Comparison of ENCODE assay signal across 1 cellular context in genomic region chr9:129080608-129081387, GRCh38.
A peak's percentile ranks its signal among the peaks of the same experiment; 100 is the strongest.
TF ChIP-seq lines count a peak whose summit lies in the region.

A gene with protein sequence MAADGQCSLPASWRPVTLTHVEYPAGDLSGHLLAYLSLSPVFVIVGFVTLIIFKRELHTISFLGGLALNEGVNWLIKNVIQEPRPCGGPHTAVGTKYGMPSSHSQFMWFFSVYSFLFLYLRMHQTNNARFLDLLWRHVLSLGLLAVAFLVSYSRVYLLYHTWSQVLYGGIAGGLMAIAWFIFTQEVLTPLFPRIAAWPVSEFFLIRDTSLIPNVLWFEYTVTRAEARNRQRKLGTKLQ (plus strand): TSS chr9:129081111. CDS start chr9:129081132, 21 bp downstream.

TF ChIP-seq in HepG2, 621 proteins besides CTCF, POLR2A, EP300 and RAD21 (continued from another document and continues in another):
- TF ChIP-seq, protein P1, sequence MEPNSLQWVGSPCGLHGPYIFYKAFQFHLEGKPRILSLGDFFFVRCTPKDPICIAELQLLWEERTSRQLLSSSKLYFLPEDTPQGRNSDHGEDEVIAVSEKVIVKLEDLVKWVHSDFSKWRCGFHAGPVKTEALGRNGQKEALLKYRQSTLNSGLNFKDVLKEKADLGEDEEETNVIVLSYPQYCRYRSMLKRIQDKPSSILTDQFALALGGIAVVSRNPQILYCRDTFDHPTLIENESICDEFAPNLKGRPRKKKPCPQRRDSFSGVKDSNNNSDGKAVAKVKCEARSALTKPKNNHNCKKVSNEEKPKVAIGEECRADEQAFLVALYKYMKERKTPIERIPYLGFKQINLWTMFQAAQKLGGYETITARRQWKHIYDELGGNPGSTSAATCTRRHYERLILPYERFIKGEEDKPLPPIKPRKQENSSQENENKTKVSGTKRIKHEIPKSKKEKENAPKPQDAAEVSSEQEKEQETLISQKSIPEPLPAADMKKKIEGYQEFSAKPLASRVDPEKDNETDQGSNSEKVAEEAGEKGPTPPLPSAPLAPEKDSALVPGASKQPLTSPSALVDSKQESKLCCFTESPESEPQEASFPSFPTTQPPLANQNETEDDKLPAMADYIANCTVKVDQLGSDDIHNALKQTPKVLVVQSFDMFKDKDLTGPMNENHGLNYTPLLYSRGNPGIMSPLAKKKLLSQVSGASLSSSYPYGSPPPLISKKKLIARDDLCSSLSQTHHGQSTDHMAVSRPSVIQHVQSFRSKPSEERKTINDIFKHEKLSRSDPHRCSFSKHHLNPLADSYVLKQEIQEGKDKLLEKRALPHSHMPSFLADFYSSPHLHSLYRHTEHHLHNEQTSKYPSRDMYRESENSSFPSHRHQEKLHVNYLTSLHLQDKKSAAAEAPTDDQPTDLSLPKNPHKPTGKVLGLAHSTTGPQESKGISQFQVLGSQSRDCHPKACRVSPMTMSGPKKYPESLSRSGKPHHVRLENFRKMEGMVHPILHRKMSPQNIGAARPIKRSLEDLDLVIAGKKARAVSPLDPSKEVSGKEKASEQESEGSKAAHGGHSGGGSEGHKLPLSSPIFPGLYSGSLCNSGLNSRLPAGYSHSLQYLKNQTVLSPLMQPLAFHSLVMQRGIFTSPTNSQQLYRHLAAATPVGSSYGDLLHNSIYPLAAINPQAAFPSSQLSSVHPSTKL (CRISPR knock-in tag; IDR thresholded peaks at IDR 0.05) = 0 out of 2 replicates have a peak, but pooled peaks have one; percentile 33
- TF ChIP-seq MBNL3 (CRISPR knock-in tag; conservative IDR thresholded peaks at IDR 0.05) (no peak), PRDM10 (CRISPR knock-in tag; IDR thresholded peaks at IDR 0.05; ENCODE audit: low read depth) (no peak), KAT8 (CRISPR knock-in tag; IDR thresholded peaks at IDR 0.05) (peak; percentile 56; the same call in 1 of the 2 replicates), HNF4A (CRISPR knock-in tag; IDR thresholded peaks at IDR 0.05) (0 out of 2 replicates have a peak, but pooled peaks have one; percentile 3), HIVEP1 (CRISPR knock-in tag; IDR thresholded peaks at IDR 0.05) (no peak), NR3C1 (CRISPR knock-in tag; IDR thresholded peaks at IDR 0.05) (no peak), ZKSCAN8 (CRISPR knock-in tag; IDR thresholded peaks at IDR 0.05; ENCODE audit: borderline replicate concordance) (no peak), ZNF775 (CRISPR knock-in tag; IDR thresholded peaks at IDR 0.05; ENCODE audit: borderline replicate concordance) (no peak), SOX5 (CRISPR knock-in tag; IDR thresholded peaks at IDR 0.05; ENCODE audit: borderline replicate concordance) (no peak), ZBTB3 (CRISPR knock-in tag; IDR thresholded peaks at IDR 0.05; ENCODE audit: borderline replicate concordance, low read depth) (no peak), ZNF281 (CRISPR knock-in tag; IDR thresholded peaks at IDR 0.05; ENCODE audit: borderline replicate concordance) (no peak), SALL1 (CRISPR knock-in tag; IDR thresholded peaks at IDR 0.05) (no peak), TCF7L2 (IDR thresholded peaks at IDR 0.05; ENCODE audit: low read depth, low read length) (no peak), HNF4G (IDR thresholded peaks at IDR 0.05; ENCODE audit: borderline replicate concordance, low read depth, low read length) (no peak), HNF4G (CRISPR knock-in tag; IDR thresholded peaks at IDR 0.05; ENCODE audit: borderline replicate concordance, low read depth) (no peak), AHR (CRISPR knock-in tag; IDR thresholded peaks at IDR 0.05) (no peak; the same call in 1 of the 2 replicates), MBD4 (IDR thresholded peaks at IDR 0.05; ENCODE audit: borderline replicate concordance, low read length) (no peak), ATRX (CRISPR knock-in tag; IDR thresholded peaks at IDR 0.05; ENCODE audit: borderline replicate concordance) (no peak), PHF5A (CRISPR knock-in tag; IDR thresholded peaks at IDR 0.05; ENCODE audit: low read depth, unreplicated experiment) (no peak), GATAD1 (CRISPR knock-in tag; IDR thresholded peaks at IDR 0.05) (peak; percentile 93), ZFP36 (IDR thresholded peaks at IDR 0.05; ENCODE audit: borderline replicate concordance, low read depth, low read length, partially characterized antibody) (no peak), ZBTB1 (CRISPR knock-in tag; IDR thresholded peaks at IDR 0.05; ENCODE audit: borderline replicate concordance) (no peak), NR2F2 (IDR thresholded peaks at IDR 0.05; ENCODE audit: borderline replicate concordance, low read depth) (no peak), GMEB1 (CRISPR knock-in tag; IDR thresholded peaks at IDR 0.05; ENCODE audit: borderline replicate concordance) (no peak; the same call in 1 of the 2 replicates), ZNF431 (CRISPR knock-in tag; IDR thresholded peaks at IDR 0.05; ENCODE audit: borderline replicate concordance, low read depth) (no peak), HNF1B (CRISPR knock-in tag; IDR thresholded peaks at IDR 0.05) (peak; percentile 50; the same call in 1 of the 2 replicates), ZNF773 (CRISPR knock-in tag; IDR thresholded peaks at IDR 0.05; ENCODE audit: borderline replicate concordance) (no peak), ZNF816 (CRISPR knock-in tag; IDR thresholded peaks at IDR 0.05; ENCODE audit: borderline replicate concordance) (no peak), ZNF24 (IDR thresholded peaks at IDR 0.05) (no peak), NFE2L2 (IDR thresholded peaks at IDR 0.05; ENCODE audit: low read length) (no peak), SNAI1 (CRISPR knock-in tag; IDR thresholded peaks at IDR 0.05; ENCODE audit: borderline replicate concordance) (no peak), HNRNPK (IDR thresholded peaks at IDR 0.05; ENCODE audit: low read depth, low read length, poor library complexity, severe bottlenecking) (no peak), KMT2A (CRISPR knock-in tag; IDR thresholded peaks at IDR 0.05) (no peak; the same call in 1 of the 2 replicates), ZSCAN12 (CRISPR knock-in tag; IDR thresholded peaks at IDR 0.05) (no peak), ZNF101 (CRISPR knock-in tag; IDR thresholded peaks at IDR 0.05; ENCODE audit: borderline replicate concordance, low read depth) (no peak), GATA4 (IDR thresholded peaks at IDR 0.05; ENCODE audit: borderline replicate concordance, low read depth) (no peak; the same call in 1 of the 2 replicates), FIP1L1 (IDR thresholded peaks at IDR 0.05; ENCODE audit: borderline replicate concordance, insufficient read depth, low read depth, low read length) (no peak), ZKSCAN1 (IDR thresholded peaks at IDR 0.05; ENCODE audit: low read length) (no peak)
- TF ChIP-seq, protein P2, sequence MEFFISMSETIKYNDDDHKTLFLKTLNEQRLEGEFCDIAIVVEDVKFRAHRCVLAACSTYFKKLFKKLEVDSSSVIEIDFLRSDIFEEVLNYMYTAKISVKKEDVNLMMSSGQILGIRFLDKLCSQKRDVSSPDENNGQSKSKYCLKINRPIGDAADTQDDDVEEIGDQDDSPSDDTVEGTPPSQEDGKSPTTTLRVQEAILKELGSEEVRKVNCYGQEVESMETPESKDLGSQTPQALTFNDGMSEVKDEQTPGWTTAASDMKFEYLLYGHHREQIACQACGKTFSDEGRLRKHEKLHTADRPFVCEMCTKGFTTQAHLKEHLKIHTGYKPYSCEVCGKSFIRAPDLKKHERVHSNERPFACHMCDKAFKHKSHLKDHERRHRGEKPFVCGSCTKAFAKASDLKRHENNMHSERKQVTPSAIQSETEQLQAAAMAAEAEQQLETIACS (CRISPR knock-in tag; IDR thresholded peaks at IDR 0.05) = peak; percentile 35; the same call in 1 of the 2 replicates
- TF ChIP-seq, protein P3, sequence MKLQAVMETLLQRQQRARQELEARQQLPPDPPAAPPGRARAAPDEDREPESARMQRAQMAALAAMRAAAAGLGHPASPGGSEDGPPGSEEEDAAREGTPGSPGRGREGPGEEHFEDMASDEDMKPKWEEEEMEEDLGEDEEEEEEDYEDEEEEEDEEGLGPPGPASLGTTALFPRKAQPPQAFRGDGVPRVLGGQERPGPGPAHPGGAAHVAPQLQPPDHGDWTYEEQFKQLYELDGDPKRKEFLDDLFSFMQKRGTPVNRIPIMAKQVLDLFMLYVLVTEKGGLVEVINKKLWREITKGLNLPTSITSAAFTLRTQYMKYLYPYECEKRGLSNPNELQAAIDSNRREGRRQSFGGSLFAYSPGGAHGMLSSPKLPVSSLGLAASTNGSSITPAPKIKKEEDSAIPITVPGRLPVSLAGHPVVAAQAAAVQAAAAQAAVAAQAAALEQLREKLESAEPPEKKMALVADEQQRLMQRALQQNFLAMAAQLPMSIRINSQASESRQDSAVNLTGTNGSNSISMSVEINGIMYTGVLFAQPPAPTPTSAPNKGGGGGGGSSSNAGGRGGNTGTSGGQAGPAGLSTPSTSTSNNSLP (IDR thresholded peaks at IDR 0.05; ENCODE audit: low read depth, low read length) = no peak
